Comparison of ENCODE assay signal across 1 cellular context in the genomic region with DNA sequence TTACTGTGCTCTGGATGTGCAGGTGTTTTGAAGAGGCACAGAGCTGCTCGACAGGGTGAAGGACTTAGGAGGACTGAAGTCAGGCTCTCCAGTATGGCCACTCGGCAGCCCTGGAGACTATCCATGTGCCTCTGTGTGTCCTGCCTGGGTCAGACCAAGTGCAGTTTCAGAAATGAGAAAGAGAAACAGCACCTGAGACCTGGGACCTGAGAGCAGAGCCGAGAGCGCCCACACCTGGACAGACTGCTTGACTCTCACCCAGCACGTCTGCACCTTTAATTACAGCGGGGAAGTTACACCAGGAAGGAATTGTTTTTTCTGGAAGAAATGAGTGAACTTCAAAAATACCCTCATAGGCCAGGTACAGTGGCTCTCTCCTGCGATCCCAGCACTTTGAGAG.
TF ChIP-seq lines count a peak whose summit lies in the region.

No MANE protein-coding gene starts in this region.

TF ChIP-seq in IMR-90, 13 proteins besides CTCF, POLR2A, EP300 and RAD21 (continued from another document):
- TF ChIP-seq CHD1 (IDR thresholded peaks at IDR 0.05; ENCODE audit: low read depth, low read length), result no peak
- TF ChIP-seq, protein P1, sequence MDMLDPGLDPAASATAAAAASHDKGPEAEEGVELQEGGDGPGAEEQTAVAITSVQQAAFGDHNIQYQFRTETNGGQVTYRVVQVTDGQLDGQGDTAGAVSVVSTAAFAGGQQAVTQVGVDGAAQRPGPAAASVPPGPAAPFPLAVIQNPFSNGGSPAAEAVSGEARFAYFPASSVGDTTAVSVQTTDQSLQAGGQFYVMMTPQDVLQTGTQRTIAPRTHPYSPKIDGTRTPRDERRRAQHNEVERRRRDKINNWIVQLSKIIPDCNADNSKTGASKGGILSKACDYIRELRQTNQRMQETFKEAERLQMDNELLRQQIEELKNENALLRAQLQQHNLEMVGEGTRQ (IDR thresholded peaks at IDR 0.05; ENCODE audit: low read depth, low read length), result no peak
- TF ChIP-seq SMC3 (IDR thresholded peaks at IDR 0.05; ENCODE audit: low read depth, low read length), result no peak
- TF ChIP-seq RCOR1 (IDR thresholded peaks at IDR 0.05; ENCODE audit: insufficient replicate concordance, low read length), result no peak
- no peak for TF ChIP-seq ELK1 (IDR thresholded peaks at IDR 0.05; ENCODE audit: borderline replicate concordance, low read depth, low read length)
- TF ChIP-seq MAFK (IDR thresholded peaks at IDR 0.05; ENCODE audit: low read depth, low read length), result no peak
- TF ChIP-seq RFX5 (IDR thresholded peaks at IDR 0.05; ENCODE audit: low read depth, low read length), result no peak
- TF ChIP-seq FOS (IDR thresholded peaks at IDR 0.05; ENCODE audit: low read depth, low read length), result no peak
- no peak for TF ChIP-seq BHLHE40 (IDR thresholded peaks at IDR 0.05; ENCODE audit: low read depth, low read length)
- TF ChIP-seq MAZ (IDR thresholded peaks at IDR 0.05; ENCODE audit: borderline replicate concordance, low read depth, low read length), result no peak
- TF ChIP-seq MXI1 (IDR thresholded peaks at IDR 0.05; ENCODE audit: borderline replicate concordance, low read depth, low read length), result no peak
